20 cellular contexts compared by ENCODE assay signal in the genomic region with DNA sequence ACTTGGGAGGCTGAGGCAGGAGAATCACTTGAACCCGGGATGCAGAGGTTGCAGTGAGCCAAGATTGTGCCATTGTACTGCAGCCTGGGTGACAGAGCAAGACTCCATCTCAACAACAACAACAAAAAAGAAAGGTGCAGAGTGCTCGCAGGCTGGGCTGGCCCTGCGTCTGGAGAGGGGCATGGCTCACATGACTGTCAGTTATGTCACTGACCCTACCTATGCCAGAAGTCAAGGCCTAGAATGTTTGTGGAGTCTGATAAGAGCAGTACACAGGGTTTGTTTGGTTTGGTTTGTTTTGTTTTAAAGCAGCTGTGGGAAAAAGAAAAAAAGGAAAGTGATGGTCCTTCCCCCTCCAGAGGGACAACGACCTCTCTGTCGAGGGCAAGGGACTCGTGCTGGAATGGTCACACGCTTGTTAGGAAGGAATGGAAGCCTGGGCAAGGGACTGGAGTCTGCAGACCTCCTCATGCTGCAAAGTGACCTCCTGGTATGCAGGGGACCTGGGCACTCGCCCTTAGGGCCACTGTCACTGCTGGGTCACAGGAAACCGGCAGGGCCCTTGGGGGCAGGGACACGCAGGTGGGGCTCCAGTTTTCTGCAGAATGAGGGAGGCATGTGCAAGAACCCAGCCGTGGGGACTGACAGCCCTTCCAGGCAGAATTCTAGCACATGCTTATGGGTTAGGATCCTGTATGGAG. TPM values are rescaled to one million over a fixed set of nuclear protein-coding genes. Genes with fewer than 3 reads are reported as not detected.
A peak's percentile ranks its signal among the peaks of the same experiment; 100 is the strongest.
DNase-seq lines count a peak whose midpoint lies in the region; ATAC-seq and TF ChIP-seq lines count a peak whose summit lies in the region.
"Had no signal": no experiment of that assay in that cellular context is flagged by ENCODE, and none has a peak within 500 bp of the region (broad histone marks: within the 10 kb centered on the region; RNA-seq: fewer than 3 reads in every experiment).

No MANE protein-coding gene starts in this region.

- no peaks in the 10 kb centered on the region for H3F3A ChIP-seq in neural progenitor cell (ENCODE audit: low read depth)

- ATAC-seq in upper lobe of right lung, result peak; percentile 56

- no peak overlapping the region for H3K9ac ChIP-seq in neural progenitor cell

- H3K4me1 ChIP-seq in neural progenitor cell (peaks cover 5% of the 10 kb centered on the region), upper lobe of right lung (no peaks in the 10 kb centered on the region)

- H3K9me3 Mint-ChIP-seq in endothelial cell (ENCODE audit: unreplicated experiment), result no peaks in the 10 kb centered on the region
- no peaks in the 10 kb centered on the region for H3K9me3 Mint-ChIP-seq in neural progenitor cell

- peaks cover 18% of the 10 kb centered on the region for H3K4me1 Mint-ChIP-seq in endothelial cell (ENCODE audit: unreplicated experiment)
- peaks cover 12% of the 10 kb centered on the region for H3K4me1 Mint-ChIP-seq in neural progenitor cell

- H3K36me3 Mint-ChIP-seq in endothelial cell (ENCODE audit: low read depth, unreplicated experiment) (no peaks in the 10 kb centered on the region), neural progenitor cell (peaks cover 2% of the 10 kb centered on the region)

- no peak overlapping the region for H3K4me3 ChIP-seq in neural progenitor cell
- H3K4me3 ChIP-seq in upper lobe of right lung, result no peak overlapping the region

- no peaks in the 10 kb centered on the region for H3K27me3 ChIP-seq in neural progenitor cell
- no peaks in the 10 kb centered on the region for H3K27me3 ChIP-seq in upper lobe of right lung

- H3K79me2 ChIP-seq in neural progenitor cell (ENCODE audit: low read depth), result no peaks in the 10 kb centered on the region

- no peak overlapping the region for H2AFZ ChIP-seq in neural progenitor cell (replicated peaks)

- DNase-seq in endothelial cell (ENCODE audit: low spot score), result no peak
- DNase-seq in neural progenitor cell (ENCODE audit: low spot score), result no peak
- DNase-seq in upper lobe of right lung, result no peak
- DNase-seq in GM13977 (ENCODE audit: low spot score), result no peak
- DNase-seq in DMS153 (lab: John Stamatoyannopoulos, UW), result no peak
- DNase-seq in posterior vena cava (ENCODE audit: low spot score), result no peak
- DNase-seq: ACHN, GDM1, HCEC 1CT, KG1, MV-4-11, NCI-H1417, NCI-H187, NCI-H2107, NCI-H510A treated with DMSO at 0.1 percent for 48 hours, NCI-H774, RPMI8226 had no signal

- no peaks in the 10 kb centered on the region for H4K20me1 ChIP-seq in neural progenitor cell (ENCODE audit: low read depth)

- H3K4me3 Mint-ChIP-seq in endothelial cell (ENCODE audit: unreplicated experiment) (no peak overlapping the region), neural progenitor cell (no peak overlapping the region)

- H3K27me3 Mint-ChIP-seq in endothelial cell (ENCODE audit: unreplicated experiment) (peaks cover 12% of the 10 kb centered on the region), neural progenitor cell (ENCODE audit: insufficient read depth, low read depth) (peaks cover 7% of the 10 kb centered on the region)

- in situ Hi-C loops in GM13977 (cut with MboI; ENCODE audit: low pct_unique_long_range_greater_than_20kb, low sequenced_read_pairs, unreplicated experiment), result no loop called here

- no peak overlapping the region for H3K4me2 ChIP-seq in neural progenitor cell

- no peaks in the 10 kb centered on the region for H3K36me3 ChIP-seq in neural progenitor cell
- H3K36me3 ChIP-seq in upper lobe of right lung, result no peaks in the 10 kb centered on the region

- H3K27ac ChIP-seq in VCaP, result peak overlapping the region; percentile 5; the same call in 1 of the 2 replicates
- no peak overlapping the region for H3K27ac ChIP-seq in neural progenitor cell
- no peak overlapping the region for H3K27ac ChIP-seq in upper lobe of right lung
- H3K27ac ChIP-seq: C4-2B had no signal

- intact Hi-C loops in upper lobe of right lung (cut with DNase I) (no loop called here), posterior vena cava (cut with DNase I) (no loop called here)

- no peak for TF ChIP-seq CTCF in VCaP (conservative IDR thresholded peaks at IDR 0.05)
- TF ChIP-seq CTCF in endothelial cell (IDR thresholded peaks at IDR 0.05; ENCODE audit: unreplicated experiment), result no peak
- TF ChIP-seq CTCF in neural progenitor cell (IDR thresholded peaks at IDR 0.05), result no peak
- no peak for TF ChIP-seq CTCF in upper lobe of right lung (IDR thresholded peaks at IDR 0.05)
- no peak for TF ChIP-seq CTCF in GM13977 (IDR thresholded peaks at IDR 0.05; ENCODE audit: extremely low read depth, insufficient read depth, missing control alignments)

- H3K27ac Mint-ChIP-seq in endothelial cell (ENCODE audit: unreplicated experiment) (peak overlapping the region; percentile 14), neural progenitor cell (peak overlapping the region; percentile 50)

- H3K9me3 ChIP-seq in neural progenitor cell (ENCODE audit: low read depth), result no peaks in the 10 kb centered on the region
- H3K9me3 ChIP-seq in upper lobe of right lung, result no peaks in the 10 kb centered on the region

RNA-seq across cellular contexts. Expression of gene OSGIN1, which starts 10.1 kb away (rescaled TPM):
- total RNA-seq in endothelial cell (ENCODE audit: unreplicated experiment) (0.31 TPM), neural progenitor cell (ENCODE audit: low replicate concordance) (0.77 TPM in 1 of 2 replicates, not detected in the other), upper lobe of right lung (19.0 TPM), posterior vena cava (1 to 10 TPM; 6.2 to 6.8 TPM)

RNA-seq across cellular contexts. Expression of gene NECAB2, which starts 25.1 kb away (rescaled TPM):
- total RNA-seq in endothelial cell (ENCODE audit: unreplicated experiment) (1.2 TPM), neural progenitor cell (ENCODE audit: low replicate concordance) (12.6 and 18.9 TPM in 2 replicates), upper lobe of right lung (not detected), posterior vena cava (1 to 10 TPM in 1 of 2 donors, under 1 TPM in 1; 0.71 to 3.0 TPM)
- total RNA-seq: Daoy had no signal

RNA-seq across cellular contexts. Expression of gene MLYCD, which starts 44.0 kb away (rescaled TPM):
- 3.0 TPM for total RNA-seq in endothelial cell (ENCODE audit: unreplicated experiment)
- total RNA-seq in neural progenitor cell (ENCODE audit: low replicate concordance), result 2.5 and 3.3 TPM in 2 replicates
- total RNA-seq in upper lobe of right lung, result 9.7 TPM
- total RNA-seq in posterior vena cava, result 1 to 10 TPM; 5.5 TPM
